In genomic region chr6:151399679-151400078, GRCh38 we compare ENCODE assay signal across 21 cellular contexts. TPM values are rescaled to one million over a fixed set of nuclear protein-coding genes. Genes with fewer than 3 reads are reported as not detected.
A peak's percentile ranks its signal among the peaks of the same experiment; 100 is the strongest.
DNase-seq lines count a peak whose midpoint lies in the region; ATAC-seq, FAIRE-seq and TF ChIP-seq lines count a peak whose summit lies in the region.
"Had no signal": no experiment of that assay in that cellular context is flagged by ENCODE, and none has a peak within 500 bp of the region (broad histone marks: within the 10 kb centered on the region; RNA-seq: fewer than 3 reads in every experiment).

No MANE protein-coding gene starts in this region.

- intact Hi-C loops in PC-3 (cut with micrococcal nuclease) = no loop called here
- intact Hi-C loops in heart right ventricle (cut with DNase I) = loop anchor here in 2 of 10 donors (10.0 kb wide), 1 partner anchor 75 kb away; no protein-coding TSS in a partner anchor

- no peaks in the 10 kb centered on the region for H3K79me1 ChIP-seq in H1 (ENCODE audit: low read depth, low read length)

- H3K4me1 ChIP-seq in PC-3 (ENCODE audit: insufficient read depth, low read length) (peaks cover 18% of the 10 kb centered on the region), H1 (replicated peaks in 1 of 4; ENCODE audit: control insufficient read depth in 3 of 4, insufficient read depth in 4 of 4, low read length in 3 of 4) (no peaks in the 10 kb centered on the region), heart right ventricle (peaks cover 0 to 62% (median 38%) of the 10 kb centered on the region in 9 donors)
- H3K4me1 ChIP-seq: parathyroid adenoma had no signal

- 0 out of 2 replicates have a peak overlapping the region, but pooled peaks have one; percentile 25 for H4K8ac ChIP-seq in H1 (ENCODE audit: extremely low read depth, insufficient read depth, low read length)

- H3K14ac ChIP-seq in H1 (ENCODE audit: insufficient read length) = no peak overlapping the region

- peaks cover 6% of the 10 kb centered on the region for H3F3A ChIP-seq in PC-3 (ENCODE audit: low read length, unreplicated experiment)

- no peak for TF ChIP-seq POLR2A in H1 (IDR thresholded peaks at IDR 0.05; ENCODE audit: control extremely low read depth in 1 of 2, low read depth in 2 of 2, low read length in 2 of 2)

- WGBS in H1 (ENCODE audit: extremely low coverage in 1 of 2, insufficient coverage in 1 of 2, insufficient read length in 1 of 2, insufficient replicate concordance in 2 of 2, low coverage in 1 of 2, low lambda C conversion rate in 2 of 2, missing lambda C conversion rate in 1 of 2), 2 experiments = 90% methylated on average over 3 of the region's 3 CpGs; no CpG with 5 or more reads in 1 of the 2 experiments
- WGBS in heart right ventricle, 2 donors = 85 to 87% methylated on average over 3 of the region's 3 CpGs

- H3K4me3 ChIP-seq in PC-3 (ENCODE audit: low read length) (peak overlapping the region; percentile 32; the same call in 1 of the 2 replicates), H1 (ENCODE audit: extremely low read depth in 1 of 4, insufficient read depth in 2 of 4, low read depth in 3 of 4, low read length in 4 of 4) (no peak overlapping the region), heart right ventricle (no peak overlapping the region)

- no peak overlapping the region for H2BK120ac ChIP-seq in H1 (replicated peaks; ENCODE audit: low read depth, low read length)

- no peak overlapping the region for H3K27ac Mint-ChIP-seq in stimulated activated naive CD8-positive, alpha-beta T cell treated with anti-CD3 and anti-CD28 coated beads, Interleukin-15, amount 100 ng/mL, for 72 hours

- TF ChIP-seq EP300 in H1 (IDR thresholded peaks at IDR 0.05; ENCODE audit: borderline replicate concordance in 1 of 2, low read depth in 2 of 2, low read length in 2 of 2) = no peak

- H2AK5ac ChIP-seq in H1 (ENCODE audit: low read depth, low read length) = no peak overlapping the region

- no peak overlapping the region for H3K4ac ChIP-seq in H1 (replicated peaks; ENCODE audit: insufficient read length, low read depth, low read length)

- H3K9ac ChIP-seq in PC-3 (ENCODE audit: low read length) (peak overlapping the region; percentile 15; the same call in 1 of the 2 replicates), H1 (replicated peaks in 1 of 4; ENCODE audit: extremely low read depth in 1 of 4, low read depth in 3 of 4, low read length in 3 of 4) (no peak overlapping the region)
- H3K9ac ChIP-seq: parathyroid adenoma had no signal

- CTCF ChIA-PET in PC-3 (lab: Charles Lee) (no interaction called here), H1 (lab: Charles Lee; ENCODE audit: partially characterized antibody) (no interaction called here)

- no peak overlapping the region for H2BK5ac ChIP-seq in H1 (ENCODE audit: low read depth, low read length)

- no TSS peak for BruUV-seq in PC-3 (replicated peaks; lab: Mats Ljungman, UMichigan)

- H2AFZ ChIP-seq in PC-3 (ENCODE audit: low read length) = no peak overlapping the region
- no peak overlapping the region for H2AFZ ChIP-seq in H1 (ENCODE audit: low read length)
- H2AFZ ChIP-seq: parathyroid adenoma had no signal

- no peak overlapping the region for H2BK15ac ChIP-seq in H1 (ENCODE audit: low read length)

- H4K5ac ChIP-seq in H1 (ENCODE audit: insufficient read length, low read depth, low read length) = no peak overlapping the region

- TF ChIP-seq CTCF in PC-3 (conservative IDR thresholded peaks at IDR 0.05; ENCODE audit: low read depth, low read length) (no peak), H1 (IDR thresholded peaks at IDR 0.05; ENCODE audit: control extremely low read depth in 1 of 3, insufficient read depth in 1 of 3, low read depth in 1 of 3, low read length in 3 of 3) (no peak), heart right ventricle (IDR thresholded peaks at IDR 0.05) (no peak), omental fat pad (IDR thresholded peaks at IDR 0.05) (no peak)

- no peak overlapping the region for H2BK12ac ChIP-seq in H1 (ENCODE audit: low read depth, low read length)

- no peaks in the 10 kb centered on the region for H3K9me2 ChIP-seq in PC-3 (replicated peaks; ENCODE audit: low read length)

- no peaks in the 10 kb centered on the region for H3K9me3 Mint-ChIP-seq in stimulated activated naive CD8-positive, alpha-beta T cell treated with anti-CD3 and anti-CD28 coated beads, Interleukin-15, amount 100 ng/mL, for 72 hours
- H3K9me3 Mint-ChIP-seq: memory B cell; naive B cell; stimulated activated effector memory CD8-positive, alpha-beta T cell treated with anti-CD3 and anti-CD28 coated beads, Interleukin-12 subunit alpha, Interleukin-12 subunit beta, amount 100 ng/mL, for 72 hours had no signal

- peaks cover 94% of the 10 kb centered on the region for H3K79me2 ChIP-seq in PC-3 (ENCODE audit: low read length)
- H3K79me2 ChIP-seq in H1 (ENCODE audit: control insufficient read depth in 1 of 2, insufficient read depth in 2 of 2, low read length in 2 of 2) = peaks cover 25 to 83% of the 10 kb centered on the region in 2 experiments

- H3K56ac ChIP-seq in H1 (replicated peaks; ENCODE audit: insufficient read length, low read depth, low read length) = no peak overlapping the region

- H3K9me3 ChIP-seq in PC-3 (ENCODE audit: low read length) (no peaks in the 10 kb centered on the region), H1 (ENCODE audit: insufficient read depth in 2 of 2, low read depth in 1 of 2, low read length in 1 of 2) (no peaks in the 10 kb centered on the region; a peak in 1 of 4 replicates), heart right ventricle (no peaks in the 10 kb centered on the region)

- H4K20me1 ChIP-seq in PC-3 (ENCODE audit: low read length) (0 out of 2 replicates have a peak, but pooled peaks cover 5% of the 10 kb centered on the region), H1 (replicated peaks in 1 of 2; ENCODE audit: control insufficient read depth in 1 of 2, insufficient read depth in 2 of 2, low read length in 2 of 2) (peaks cover 7 to 15% of the 10 kb centered on the region in 2 experiments)

- H3K36me3 ChIP-seq in PC-3 (ENCODE audit: low read depth, low read length) (peaks cover 10% of the 10 kb centered on the region), H1 (ENCODE audit: control insufficient read depth in 2 of 4, insufficient read depth in 4 of 4, low read length in 3 of 4) (peaks cover 0 to 18% (median 6%) of the 10 kb centered on the region in 4 experiments; a peak in 5 of 8 replicates), heart right ventricle (peaks cover 0 to 50% (median 7%) of the 10 kb centered on the region in 9 donors)

- H3K4me3 Mint-ChIP-seq in stimulated activated naive CD8-positive, alpha-beta T cell treated with anti-CD3 and anti-CD28 coated beads, Interleukin-15, amount 100 ng/mL, for 72 hours = no peak overlapping the region
- H3K4me3 Mint-ChIP-seq: activated CD8-positive, alpha-beta memory T cell treated with anti-CD3 and anti-CD28 coated beads, Interleukin-2, amount 10 ng/mL, durations not matched to agents 7 days and 5 days; memory B cell; stimulated activated effector memory CD8-positive, alpha-beta T cell treated with anti-CD3 and anti-CD28 coated beads, Interleukin-12 subunit alpha, Interleukin-12 subunit beta, amount 100 ng/mL, for 72 hours had no signal

- TF ChIP-seq RAD21 in H1 (IDR thresholded peaks at IDR 0.05 in 1 of 2, conservative IDR thresholded peaks at IDR 0.05 in 1 of 2; ENCODE audit: low read depth in 2 of 2, low read length in 2 of 2) = no peak

- H4K91ac ChIP-seq in H1 (replicated peaks; ENCODE audit: insufficient read length, low read length) = no peak overlapping the region

- POLR2A ChIA-PET in PC-3 (lab: Charles Lee; ENCODE audit: unreplicated experiment) = no interaction called here
- POLR2A ChIA-PET in H1 (lab: Charles Lee; ENCODE audit: partially characterized antibody) = interaction anchor here (4.3 kb wide), 1 partner anchor 10 kb away, joined by 29 read pairs; the partner anchor contains the start of gene ZBTB2

- peak; percentile 39 for FAIRE-seq in H1 (lab: Jason Lieb, UNC)

- H3K23me2 ChIP-seq in H1 (ENCODE audit: low read depth, low read length) = no peaks in the 10 kb centered on the region

- H3K23ac ChIP-seq in H1 (ENCODE audit: insufficient read length) = no peak overlapping the region

- H3K27ac ChIP-seq in PC-3 (ENCODE audit: low read length) (peak overlapping the region; percentile 69), H1 (ENCODE audit: low read depth, low read length) (no peak overlapping the region), heart right ventricle (no peak overlapping the region)
- H3K27ac ChIP-seq: parathyroid adenoma had no signal

- peak; percentile 64 for ATAC-seq in stimulated activated naive CD8-positive, alpha-beta T cell treated with anti-CD3 and anti-CD28 coated beads, Interleukin-15, amount 100 ng/mL, for 72 hours
- ATAC-seq in stimulated activated naive CD8-positive, alpha-beta T cell treated with anti-CD3 and anti-CD28 coated beads, Interleukin-15, Interleukin-2, amounts not matched to agents 100 U/mL and 50 U/mL, for 24 hours = no peak
- ATAC-seq in PC-3 = peak; percentile 25
- ATAC-seq in heart right ventricle = no peak
- no peak for ATAC-seq in omental fat pad (ENCODE audit: low FRiP score)
- ATAC-seq: sciatic nerve; stimulated activated effector memory CD8-positive, alpha-beta T cell treated with anti-CD3 and anti-CD28 coated beads, Interleukin-12 subunit alpha, Interleukin-12 subunit beta, amount 100 ng/mL, for 72 hours had no signal

- H3K27me3 ChIP-seq in PC-3 (ENCODE audit: low read length) (no peaks in the 10 kb centered on the region), H1 (replicated peaks in 1 of 4; ENCODE audit: control insufficient read depth in 3 of 4, extremely low read depth in 1 of 4, insufficient read depth in 3 of 4, low read length in 3 of 4) (no peaks in the 10 kb centered on the region), heart right ventricle (no peaks in the 10 kb centered on the region)

- DNase-seq in stimulated activated naive CD8-positive, alpha-beta T cell treated with anti-CD3 and anti-CD28 coated beads, Interleukin-15, amount 100 ng/mL, for 72 hours = no peak
- no peak for DNase-seq in stimulated activated naive CD8-positive, alpha-beta T cell treated with anti-CD3 and anti-CD28 coated beads, Interleukin-15, Interleukin-2, amounts not matched to agents 100 U/mL and 50 U/mL, for 24 hours
- DNase-seq in PC-3 (peak; percentile 80), H1 (ENCODE audit: low read depth in 1 of 2, low spot score in 2 of 2) (no peak), NCI-H748 treated with DMSO at 0.1 percent for 48 hours (lab: John Stamatoyannopoulos, UW) (no peak), heart right ventricle (no peak), DMS 273 (lab: John Stamatoyannopoulos, UW; ENCODE audit: unreplicated experiment) (no peak), omental fat pad (ENCODE audit: low spot score) (no peak)
- DNase-seq: activated CD8-positive, alpha-beta memory T cell treated with anti-CD3 and anti-CD28 coated beads, Interleukin-2, amount 10 ng/mL, durations not matched to agents 7 days and 5 days; activated gamma-delta T cell treated with Interleukin-2 at 50 U/mL for 16 hours; aorta; hippocampal formation; Karpas-422; kidney glomerular epithelial cell; naive B cell; NCI-H1105 treated with DMSO at 0.1 percent for 48 hours; T-helper 9 cell had no signal

- no peaks in the 10 kb centered on the region for H3K27me3 Mint-ChIP-seq in stimulated activated naive CD8-positive, alpha-beta T cell treated with anti-CD3 and anti-CD28 coated beads, Interleukin-15, amount 100 ng/mL, for 72 hours
- H3K27me3 Mint-ChIP-seq: activated CD8-positive, alpha-beta memory T cell treated with anti-CD3 and anti-CD28 coated beads, Interleukin-2, amount 10 ng/mL, durations not matched to agents 7 days and 5 days; memory B cell; naive B cell had no signal

- H3K18ac ChIP-seq in H1 (ENCODE audit: extremely low read depth, low read length) = no peak overlapping the region

- no peak overlapping the region for H2BK20ac ChIP-seq in H1 (ENCODE audit: low read length)

- H3K4me2 ChIP-seq in PC-3 (ENCODE audit: low read length) (peak overlapping the region; percentile 57), H1 (ENCODE audit: insufficient read depth in 1 of 2, low read depth in 2 of 2, low read length in 2 of 2) (no peak overlapping the region)

- H3K4me1 Mint-ChIP-seq in stimulated activated naive CD8-positive, alpha-beta T cell treated with anti-CD3 and anti-CD28 coated beads, Interleukin-15, amount 100 ng/mL, for 72 hours = peaks cover 62% of the 10 kb centered on the region

RNA-seq across cellular contexts. Expression of gene ZBTB2, which starts 8.3 kb away (rescaled TPM):
- 17.5 and 20.3 TPM in 2 replicates for total RNA-seq in PC-3 (2014; rRNA removed)
- 23.4 and 23.7 TPM in 2 replicates for total RNA-seq in H1 (2021; fragmentation: NEBNext Ultra II Directional; extraction: Animal tissue kit (Norgen Biotek cat#: 25700))
- 13.8 and 16.1 TPM in 2 replicates for polyA plus RNA-seq in H1 (2011; rRNA removed)
- polyA plus RNA-seq in H1 (2011; cell fraction: cytosol; rRNA removed) = 15.9 TPM
- polyA plus RNA-seq in H1 (2011; cell fraction: nucleus; rRNA removed) = 15.7 TPM
- polyA plus RNA-seq in H1 (2012, experiment 1 of 2) = 12.0 to 16.0 TPM (median 14.0 TPM) in 4 replicates
- polyA plus RNA-seq in H1 (2012, experiment 2 of 2) = 2.7 TPM
- 15.5 TPM for polyA plus RNA-seq in H1 (2013, experiment 1 of 2)
- polyA plus RNA-seq in H1 (2013, experiment 2 of 2) = 16.3 TPM
- 35.7 and 37.1 TPM in 2 replicates for polyA minus RNA-seq in H1 (2011; rRNA and poly(A)+ RNA removed)
- polyA minus RNA-seq in H1 (2011; cell fraction: cytosol; rRNA and poly(A)+ RNA removed) = 10.2 TPM
- 13.9 TPM for polyA minus RNA-seq in H1 (2011; cell fraction: nucleus; rRNA and poly(A)+ RNA removed)
- 1 to 10 TPM; 3.4 to 8.3 (median 5.2) TPM for total RNA-seq in heart right ventricle
- polyA plus RNA-seq in heart right ventricle = 1 to 10 TPM; 4.1 to 4.4 TPM
- total RNA-seq in omental fat pad = 10 to 100 TPM in 3 of 4 donors, 1 to 10 TPM in 1; 9.3 to 27.1 (median 16.6) TPM

RNA-seq across cellular contexts. Expression of gene RMND1, which starts 52.2 kb away (rescaled TPM):
- total RNA-seq in PC-3 (2014; rRNA removed) = 13.9 and 20.8 TPM in 2 replicates
- total RNA-seq in H1 (2021; fragmentation: NEBNext Ultra II Directional; extraction: Animal tissue kit (Norgen Biotek cat#: 25700)) = 21.9 and 24.0 TPM in 2 replicates
- 4.5 and 7.3 TPM in 2 replicates for polyA plus RNA-seq in H1 (2011; rRNA removed)
- 11.8 TPM for polyA plus RNA-seq in H1 (2011; cell fraction: cytosol; rRNA removed)
- 4.8 TPM for polyA plus RNA-seq in H1 (2011; cell fraction: nucleus; rRNA removed)
- 17.6 to 28.7 TPM (median 19.8 TPM) in 4 replicates for polyA plus RNA-seq in H1 (2012, experiment 1 of 2)
- 3.6 TPM for polyA plus RNA-seq in H1 (2012, experiment 2 of 2)
- 14.4 TPM for polyA plus RNA-seq in H1 (2013, experiment 1 of 2)
- polyA plus RNA-seq in H1 (2013, experiment 2 of 2) = 13.2 TPM
- polyA minus RNA-seq in H1 (2011; rRNA and poly(A)+ RNA removed) = 16.9 and 21.0 TPM in 2 replicates
- polyA minus RNA-seq in H1 (2011; cell fraction: cytosol; rRNA and poly(A)+ RNA removed) = 10.2 TPM
- 39.7 TPM for polyA minus RNA-seq in H1 (2011; cell fraction: nucleus; rRNA and poly(A)+ RNA removed)
- total RNA-seq in heart right ventricle = 10 to 100 TPM; 10.9 to 17.6 (median 14.7) TPM
- 10 to 100 TPM; 14.3 to 25.2 TPM for polyA plus RNA-seq in heart right ventricle
- 10 to 100 TPM; 14.9 to 26.7 (median 21.1) TPM for total RNA-seq in omental fat pad

Comparison
In these comparisons a context has a peak if more than half of its experiments do, and no peak if none do; other contexts are left out.
1. ATAC-seq: peak in stimulated activated naive CD8-positive, alpha-beta T cell treated with anti-CD3 and anti-CD28 coated beads, Interleukin-15, amount 100 ng/mL, for 72 hours (single experiment) and PC-3 (single experiment); none in stimulated activated naive CD8-positive, alpha-beta T cell treated with anti-CD3 and anti-CD28 coated beads, Interleukin-15, Interleukin-2, amounts not matched to agents 100 U/mL and 50 U/mL, for 24 hours (single experiment), heart right ventricle (0 of 8) and omental fat pad (single experiment).